In genomic region chr9:137697832-137698231, GRCh38 we compare ENCODE assay signal across 15 cellular contexts.
"Had no signal": no experiment of that assay in that cellular context is flagged by ENCODE, and none has a peak within 500 bp of the region (broad histone marks: within the 10 kb centered on the region; RNA-seq: fewer than 3 reads in every experiment).

No MANE protein-coding gene starts in this region.

- H3K27me3 Mint-ChIP-seq: activated CD4-positive, alpha-beta T cell treated with anti-CD3 and anti-CD28 coated beads, Interleukin-2, amount 10 ng/mL, durations not matched to agents 7 days and 5 days; naive thymus-derived CD8-positive, alpha-beta T cell; stimulated activated naive CD8-positive, alpha-beta T cell treated with anti-CD3 and anti-CD28 coated beads, Interleukin-15, Interleukin-2, amounts not matched to agents 100 ng/mL and 50 ng/mL, for 24 hours had no signal

- H3K27ac ChIP-seq: colonic mucosa, foreskin keratinocyte, sigmoid colon, thoracic aorta, WERI-Rb-1 had no signal

- H3K4me3 ChIP-seq: colonic mucosa, mucosa of descending colon, sigmoid colon, thoracic aorta had no signal

- DNase-seq: activated CD4-positive, alpha-beta T cell treated with anti-CD3 and anti-CD28 coated beads, Interleukin-2, amount 10 ng/mL, durations not matched to agents 7 days and 5 days; activated effector memory CD4-positive, alpha-beta T cell treated with Interleukin-2 at 50 U/mL for 16 hours; anterior cingulate cortex; colonic mucosa; foreskin keratinocyte; left cardiac atrium; mucosa of descending colon; naive thymus-derived CD8-positive, alpha-beta T cell; occipital lobe; sigmoid colon; stimulated activated CD4-positive, alpha-beta T cell treated with anti-CD3 and anti-CD28 coated beads, Interleukin-2, amount 100 ng/mL, for 24 hours; WERI-Rb-1 had no signal

- H3K27ac Mint-ChIP-seq: activated CD4-positive, alpha-beta T cell treated with anti-CD3 and anti-CD28 coated beads, Interleukin-2, amount 10 ng/mL, durations not matched to agents 7 days and 5 days; stimulated activated naive CD8-positive, alpha-beta T cell treated with anti-CD3 and anti-CD28 coated beads, Interleukin-15, Interleukin-2, amounts not matched to agents 100 ng/mL and 50 ng/mL, for 24 hours had no signal

- ATAC-seq: activated naive CD4-positive, alpha-beta T cell treated with anti-CD3 and anti-CD28 coated beads, Interleukin-2, amount 50 U/mL, for 72 hours; foreskin keratinocyte; left cardiac atrium; mucosa of descending colon; naive thymus-derived CD8-positive, alpha-beta T cell had no signal

- H3K4me3 Mint-ChIP-seq: activated CD4-positive, alpha-beta T cell treated with anti-CD3 and anti-CD28 coated beads, Interleukin-2, amount 10 ng/mL, durations not matched to agents 7 days and 5 days; stimulated activated naive CD8-positive, alpha-beta T cell treated with anti-CD3 and anti-CD28 coated beads, Interleukin-15, Interleukin-2, amounts not matched to agents 100 ng/mL and 50 ng/mL, for 24 hours had no signal

- H3K27me3 ChIP-seq: colonic mucosa, foreskin keratinocyte, sigmoid colon had no signal

- H3K36me3 ChIP-seq: colonic mucosa, sigmoid colon, thoracic aorta had no signal

- H3K9me3 ChIP-seq: colonic mucosa had no signal

- H3K4me1 ChIP-seq: colonic mucosa, foreskin keratinocyte had no signal
